Comparison of ENCODE assay signal across 1 cellular context in the genomic region with DNA sequence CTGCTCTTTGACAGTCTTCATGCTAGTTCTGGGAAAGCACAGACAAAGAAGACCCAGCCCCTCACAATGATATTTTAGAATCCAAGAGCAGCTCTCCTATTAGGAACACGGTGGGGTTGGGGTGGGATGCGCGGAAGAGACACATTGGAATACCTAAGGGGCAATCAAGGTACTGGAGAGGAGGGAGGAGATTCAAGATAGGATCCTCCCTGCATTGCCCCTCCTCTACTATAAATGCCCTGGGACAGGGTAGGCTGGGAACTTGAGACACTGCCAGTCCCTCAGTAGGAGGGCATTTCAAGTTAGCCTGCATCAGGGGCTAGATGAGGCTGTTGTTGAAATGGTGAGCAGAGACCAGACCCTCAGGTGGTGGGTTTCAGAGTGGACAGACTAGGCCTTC.
TF ChIP-seq lines count a peak whose summit lies in the region.

No MANE protein-coding gene starts in this region.

TF ChIP-seq in H1, 55 proteins besides CTCF, POLR2A, EP300 and RAD21:
- no peak for TF ChIP-seq RNF2 (IDR thresholded peaks at IDR 0.05; ENCODE audit: borderline replicate concordance, low read depth, low read length, missing control alignments, poor library complexity, severe bottlenecking)
- TF ChIP-seq EZH2 (IDR thresholded peaks at IDR 0.05; ENCODE audit: low read depth, low read length, severe bottlenecking), result no peak
- TF ChIP-seq CEBPB (IDR thresholded peaks at IDR 0.05; ENCODE audit: low read depth, low read length), result no peak
- TF ChIP-seq TEAD4 (IDR thresholded peaks at IDR 0.05; ENCODE audit: low read depth, low read length), result no peak
- TF ChIP-seq HDAC2 (IDR thresholded peaks at IDR 0.05; ENCODE audit: borderline replicate concordance in 1 of 2, low read depth in 2 of 2, low read length in 2 of 2), result no peak
- TF ChIP-seq YY1 (IDR thresholded peaks at IDR 0.05; ENCODE audit: low read depth, low read length), result no peak
- no peak for TF ChIP-seq POLR2AphosphoS5 (IDR thresholded peaks at IDR 0.05; ENCODE audit: low read depth, low read length)
